Comparison of ENCODE assay signal across 12 cellular contexts in genomic region chr7:92584953-92585352, GRCh38. TPM values are rescaled to one million over a fixed set of nuclear protein-coding genes. Genes with fewer than 3 reads are reported as not detected.
DNase-seq lines count a peak whose midpoint lies in the region; ATAC-seq and TF ChIP-seq lines count a peak whose summit lies in the region.
"Had no signal": no experiment of that assay in that cellular context is flagged by ENCODE, and none has a peak within 500 bp of the region (broad histone marks: within the 10 kb centered on the region; RNA-seq: fewer than 3 reads in every experiment).

No MANE protein-coding gene starts in this region.

- no peak for TF ChIP-seq CTCF in LNCaP clone FGC (IDR thresholded peaks at IDR 0.05; ENCODE audit: control insufficient read depth, extremely low read depth, insufficient read depth)

- H3K36me3 ChIP-seq in naive thymus-derived CD4-positive, alpha-beta T cell (ENCODE audit: control insufficient read depth in 2 of 3, insufficient read depth in 3 of 3, low read length in 3 of 3), result peaks cover 0 to 20% (median 11%) of the 10 kb centered on the region in 3 experiments
- H3K36me3 ChIP-seq: thoracic aorta had no signal

- CTCF ChIA-PET in activated CD4-positive, alpha-beta T cell treated with anti-CD3 and anti-CD28 coated beads, Interleukin-2, amount 10 ng/mL, durations not matched to agents 7 days and 5 days (lab: Charles Lee), result interaction anchor here (1.2 to 1.4 kb wide), 2 partner anchors 8 to 21 kb away, joined by 3 read pairs; no protein-coding TSS in a partner anchor
- CTCF ChIA-PET in naive thymus-derived CD4-positive, alpha-beta T cell (lab: Charles Lee), result no interaction called here

- H3K27me3 Mint-ChIP-seq in activated CD4-positive, alpha-beta T cell treated with anti-CD3 and anti-CD28 coated beads, Interleukin-2, amount 10 ng/mL, durations not matched to agents 7 days and 5 days, result no peaks in the 10 kb centered on the region
- H3K27me3 Mint-ChIP-seq in activated naive CD8-positive, alpha-beta T cell, result no peaks in the 10 kb centered on the region
- H3K27me3 Mint-ChIP-seq in naive thymus-derived CD4-positive, alpha-beta T cell, result no peaks in the 10 kb centered on the region

- no peak overlapping the region for H3K4me3 Mint-ChIP-seq in activated CD4-positive, alpha-beta T cell treated with anti-CD3 and anti-CD28 coated beads, Interleukin-2, amount 10 ng/mL, durations not matched to agents 7 days and 5 days
- peak overlapping the region; percentile 1 for H3K4me3 Mint-ChIP-seq in activated naive CD8-positive, alpha-beta T cell
- peak overlapping the region in 7 of 10 donors; percentile 7 to 61 (median 47) for H3K4me3 Mint-ChIP-seq in naive thymus-derived CD4-positive, alpha-beta T cell
- H3K4me3 Mint-ChIP-seq: nephron progenitor cell had no signal

- H3K27ac ChIP-seq in naive thymus-derived CD4-positive, alpha-beta T cell (ENCODE audit: low read depth, low read length), result no peak overlapping the region
- H3K27ac ChIP-seq: thoracic aorta had no signal

- peaks cover 54% of the 10 kb centered on the region for H3K36me3 Mint-ChIP-seq in activated CD4-positive, alpha-beta T cell treated with anti-CD3 and anti-CD28 coated beads, Interleukin-2, amount 10 ng/mL, durations not matched to agents 7 days and 5 days (ENCODE audit: low read depth)
- peaks cover 13% of the 10 kb centered on the region for H3K36me3 Mint-ChIP-seq in activated naive CD8-positive, alpha-beta T cell
- peaks cover 4 to 35% (median 22%) of the 10 kb centered on the region in 5 donors for H3K36me3 Mint-ChIP-seq in naive thymus-derived CD4-positive, alpha-beta T cell

- DNase-seq in activated CD4-positive, alpha-beta T cell treated with anti-CD3 and anti-CD28 coated beads, Interleukin-2, amount 10 ng/mL, durations not matched to agents 7 days and 5 days, result peak; percentile 11
- DNase-seq in activated CD4-positive, alpha-beta T cell treated with anti-CD3 and anti-CD28 coated beads for 1 hour, result no peak
- peak; percentile 72 for DNase-seq in LNCaP clone FGC (ENCODE audit: low read depth)
- DNase-seq in naive thymus-derived CD4-positive, alpha-beta T cell, result peak in 5 of 9 donors; percentile 11 to 42 (median 23)
- DNase-seq in SW480 (ENCODE audit: low spot score), result no peak
- no peak for DNase-seq in inferior parietal cortex (ENCODE audit: extremely low spot score)
- DNase-seq: nephron progenitor cell; stimulated activated CD4-positive, alpha-beta T cell treated with anti-CD3 and anti-CD28 coated beads, Interleukin-4, amount 100 ng/mL, for 1 hour had no signal

- H3K4me1 ChIP-seq in naive thymus-derived CD4-positive, alpha-beta T cell (ENCODE audit: control insufficient read depth in 2 of 2, insufficient read depth in 2 of 2, low read length in 2 of 2), result peaks cover 23 to 31% of the 10 kb centered on the region in 2 donors

- ATAC-seq in naive thymus-derived CD4-positive, alpha-beta T cell, result peak; percentile 16
- ATAC-seq in HG03460 (IDR thresholded peaks at IDR 0.05; ENCODE audit: unreplicated experiment), result no peak

- no peak overlapping the region for H3K4me3 ChIP-seq in LNCaP clone FGC (ENCODE audit: low read depth, low read length)
- H3K4me3 ChIP-seq in naive thymus-derived CD4-positive, alpha-beta T cell (ENCODE audit: low read length), result no peak overlapping the region
- H3K4me3 ChIP-seq: SK-N-MC, thoracic aorta had no signal

- no peaks in the 10 kb centered on the region for H3K9me3 ChIP-seq in naive thymus-derived CD4-positive, alpha-beta T cell (ENCODE audit: control insufficient read depth in 2 of 3, low read length in 3 of 3)
- H3K9me3 ChIP-seq: thoracic aorta had no signal

- POLR2A ChIA-PET in activated CD4-positive, alpha-beta T cell treated with anti-CD3 and anti-CD28 coated beads, Interleukin-2, amount 10 ng/mL, durations not matched to agents 7 days and 5 days (lab: Charles Lee), result no interaction called here
- POLR2A ChIA-PET in naive thymus-derived CD4-positive, alpha-beta T cell (lab: Charles Lee), result no interaction called here

- H3K9me3 Mint-ChIP-seq in activated CD4-positive, alpha-beta T cell treated with anti-CD3 and anti-CD28 coated beads, Interleukin-2, amount 10 ng/mL, durations not matched to agents 7 days and 5 days, result peaks cover 5% of the 10 kb centered on the region
- H3K9me3 Mint-ChIP-seq in activated naive CD8-positive, alpha-beta T cell (ENCODE audit: low read depth), result no peaks in the 10 kb centered on the region
- peaks cover 0 to 4% (median 0%) of the 10 kb centered on the region in 11 donors for H3K9me3 Mint-ChIP-seq in naive thymus-derived CD4-positive, alpha-beta T cell

- no peaks in the 10 kb centered on the region for H3K27me3 ChIP-seq in naive thymus-derived CD4-positive, alpha-beta T cell (ENCODE audit: control insufficient read depth in 2 of 2, insufficient read depth in 2 of 2, low read length in 2 of 2)

- intact Hi-C loops in naive thymus-derived CD4-positive, alpha-beta T cell (cut with micrococcal nuclease), result loop anchor here in 1 of 2 donors (5.0 kb wide), 1 partner anchor 138 kb away; the partner anchor contains the start of gene GATAD1

- peak overlapping the region; percentile 62 for H3K27ac Mint-ChIP-seq in activated CD4-positive, alpha-beta T cell treated with anti-CD3 and anti-CD28 coated beads, Interleukin-2, amount 10 ng/mL, durations not matched to agents 7 days and 5 days
- no peak overlapping the region for H3K27ac Mint-ChIP-seq in activated naive CD8-positive, alpha-beta T cell
- peak overlapping the region in 5 of 9 donors; percentile 0 to 84 (median 70) for H3K27ac Mint-ChIP-seq in naive thymus-derived CD4-positive, alpha-beta T cell

- peaks cover 56% of the 10 kb centered on the region for H3K4me1 Mint-ChIP-seq in activated CD4-positive, alpha-beta T cell treated with anti-CD3 and anti-CD28 coated beads, Interleukin-2, amount 10 ng/mL, durations not matched to agents 7 days and 5 days
- peaks cover 69% of the 10 kb centered on the region for H3K4me1 Mint-ChIP-seq in activated naive CD8-positive, alpha-beta T cell (ENCODE audit: low read depth)
- peaks cover 40 to 89% (median 70%) of the 10 kb centered on the region in 7 donors for H3K4me1 Mint-ChIP-seq in naive thymus-derived CD4-positive, alpha-beta T cell

RNA-seq across cellular contexts. Expression of gene FAM133B, which starts 5.2 kb away (rescaled TPM):
- total RNA-seq in activated CD4-positive, alpha-beta T cell treated with anti-CD3 and anti-CD28 coated beads, Interleukin-2, amount 10 ng/mL, durations not matched to agents 7 days and 5 days, result 10 to 100 TPM; 30.3 to 34.0 TPM
- 10 to 100 TPM; 37.5 to 77.0 (median 51.7) TPM for total RNA-seq in naive thymus-derived CD4-positive, alpha-beta T cell
- polyA plus RNA-seq in naive thymus-derived CD4-positive, alpha-beta T cell, result 10 to 100 TPM; 14.2 to 22.5 TPM

RNA-seq across cellular contexts. Expression of gene RBM48, which starts 56.4 kb away (rescaled TPM):
- 10 to 100 TPM; 17.7 to 18.4 TPM for total RNA-seq in activated CD4-positive, alpha-beta T cell treated with anti-CD3 and anti-CD28 coated beads, Interleukin-2, amount 10 ng/mL, durations not matched to agents 7 days and 5 days
- 10 to 100 TPM; 16.9 to 42.7 (median 37.8) TPM for total RNA-seq in naive thymus-derived CD4-positive, alpha-beta T cell
- 10 to 100 TPM; 35.6 to 39.3 TPM for polyA plus RNA-seq in naive thymus-derived CD4-positive, alpha-beta T cell

RNA-seq across cellular contexts. Expression of gene PEX1, which starts 56.6 kb away (rescaled TPM):
- 10 to 100 TPM; 16.1 to 18.9 TPM for total RNA-seq in activated CD4-positive, alpha-beta T cell treated with anti-CD3 and anti-CD28 coated beads, Interleukin-2, amount 10 ng/mL, durations not matched to agents 7 days and 5 days
- total RNA-seq in naive thymus-derived CD4-positive, alpha-beta T cell, result 10 to 100 TPM; 18.6 to 43.3 (median 25.6) TPM
- 1 to 10 TPM; 9.7 to 9.8 TPM for polyA plus RNA-seq in naive thymus-derived CD4-positive, alpha-beta T cell

Comparison
In these comparisons a context has a peak if more than half of its experiments do, and no peak if none do; other contexts are left out.
1. DNase-seq: peak in activated CD4-positive, alpha-beta T cell treated with anti-CD3 and anti-CD28 coated beads, Interleukin-2, amount 10 ng/mL, durations not matched to agents 7 days and 5 days (single experiment), LNCaP clone FGC (single experiment) and naive thymus-derived CD4-positive, alpha-beta T cell (5 of 9); none in activated CD4-positive, alpha-beta T cell treated with anti-CD3 and anti-CD28 coated beads for 1 hour (single experiment), SW480 (single experiment) and inferior parietal cortex (single experiment).